Comparison of ENCODE assay signal across 27 cellular contexts in the genomic region with DNA sequence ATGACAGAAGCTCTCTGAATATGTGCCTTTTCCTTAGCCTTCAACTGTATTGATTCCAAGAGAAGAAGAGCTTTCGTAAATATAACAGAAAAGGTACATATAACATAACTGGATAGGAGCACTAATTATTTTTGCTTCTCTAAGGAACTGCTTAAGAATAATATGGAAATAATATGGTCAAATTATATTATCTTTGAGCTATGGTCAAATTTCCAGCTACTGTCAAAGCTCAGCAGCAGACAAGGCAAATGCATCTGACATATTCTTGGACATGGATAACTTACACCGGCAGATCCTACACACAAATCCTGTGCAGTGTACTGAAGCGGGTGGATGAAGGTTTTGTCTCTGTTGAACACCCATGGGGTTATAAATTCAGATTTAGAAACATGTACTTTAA.
"Had no signal": no experiment of that assay in that cellular context is flagged by ENCODE, and none has a peak within 500 bp of the region (broad histone marks: within the 10 kb centered on the region; RNA-seq: fewer than 3 reads in every experiment).

No MANE protein-coding gene starts in this region.

- H3K9me3 Mint-ChIP-seq: dendritic cell treated with granulocyte-macrophage colony-stimulating factor and Interleukin-4, amounts not matched to agents 40 ng/mL and 50 ng/mL, for 4 days; endodermal cell; memory B cell; natural killer cell treated with Interleukin-12 subunit alpha and Interleukin-12 subunit beta and Interleukin-15 and Interleukin-18, amount 100 ng/mL, for 72 hours; neural crest cell had no signal

- H3K27ac Mint-ChIP-seq: dendritic cell treated with granulocyte-macrophage colony-stimulating factor and Interleukin-4, amounts not matched to agents 40 ng/mL and 50 ng/mL, for 4 days; endodermal cell; memory B cell; natural killer cell treated with Interleukin-12 subunit alpha and Interleukin-12 subunit beta and Interleukin-15 and Interleukin-18, amount 100 ng/mL, for 72 hours had no signal

- H3K27me3 Mint-ChIP-seq: dendritic cell treated with granulocyte-macrophage colony-stimulating factor and Interleukin-4, amounts not matched to agents 40 ng/mL and 50 ng/mL, for 4 days; memory B cell; natural killer cell treated with Interleukin-12 subunit alpha and Interleukin-12 subunit beta and Interleukin-15 and Interleukin-18, amount 100 ng/mL, for 72 hours had no signal

- H3K4me1 ChIP-seq: colonic mucosa, right lobe of liver, upper lobe of right lung, uterus had no signal

- H3K4me1 Mint-ChIP-seq: neural crest cell had no signal

- H3K4me3 Mint-ChIP-seq: dendritic cell treated with granulocyte-macrophage colony-stimulating factor and Interleukin-4, amounts not matched to agents 40 ng/mL and 50 ng/mL, for 4 days; endodermal cell; memory B cell; natural killer cell treated with Interleukin-12 subunit alpha and Interleukin-12 subunit beta and Interleukin-15 and Interleukin-18, amount 100 ng/mL, for 72 hours; neural crest cell had no signal

- FAIRE-seq: kidney, pancreas had no signal

- H3K36me3 ChIP-seq: colonic mucosa, gastrocnemius medialis, neutrophil, pancreas, right lobe of liver, thoracic aorta, tibial nerve, upper lobe of right lung, uterus had no signal

- H3K27ac ChIP-seq: colonic mucosa, epithelial cell of prostate, gastrocnemius medialis, neutrophil, pancreas, right lobe of liver, thoracic aorta, tibial nerve, upper lobe of right lung, uterus had no signal

- H3K4me3 ChIP-seq: colonic mucosa, gastrocnemius medialis, lung, pancreas, right lobe of liver, thoracic aorta, tibial nerve, upper lobe of right lung, uterus had no signal

- H3K27me3 ChIP-seq: colonic mucosa, gastrocnemius medialis, neutrophil, pancreas, right lobe of liver, tibial nerve, upper lobe of right lung, uterus had no signal

- H3K9me3 ChIP-seq: colonic mucosa, gastrocnemius medialis, neutrophil, pancreas, right lobe of liver, thoracic aorta, tibial nerve, upper lobe of right lung, uterus had no signal

- ATAC-seq: esophagus mucosa; gastrocnemius medialis; left lobe of liver; natural killer cell treated with Interleukin-12 subunit alpha and Interleukin-12 subunit beta and Interleukin-15 and Interleukin-18, amount 100 ng/mL, for 72 hours; pancreas; right lobe of liver; upper lobe of right lung had no signal

- DNase-seq: colonic mucosa; effector CD8-positive, alpha-beta T cell; endodermal cell; foreskin fibroblast; gastrocnemius medialis; head of caudate nucleus; kidney; pancreas; right lobe of liver; small intestine; stimulated activated CD4-positive, alpha-beta T cell treated with anti-CD3 and anti-CD28 coated beads, Interleukin-1b, Interleukin-23, amount 100 ng/mL, for 48 hours; stimulated activated CD4-positive, alpha-beta T cell treated with anti-CD3 and anti-CD28 coated beads, Interleukin-4, amount 100 ng/mL, for 1 hour; stimulated activated CD8-positive, alpha-beta memory T cell treated with anti-CD3 and anti-CD28 coated beads, Interleukin-4, amount 100 ng/mL, for 48 hours; stimulated activated naive CD4-positive, alpha-beta T cell treated with Interleukin-2 at 50 U/mL for 16 hours; upper lobe of right lung; uterus had no signal
